In the genomic region with DNA sequence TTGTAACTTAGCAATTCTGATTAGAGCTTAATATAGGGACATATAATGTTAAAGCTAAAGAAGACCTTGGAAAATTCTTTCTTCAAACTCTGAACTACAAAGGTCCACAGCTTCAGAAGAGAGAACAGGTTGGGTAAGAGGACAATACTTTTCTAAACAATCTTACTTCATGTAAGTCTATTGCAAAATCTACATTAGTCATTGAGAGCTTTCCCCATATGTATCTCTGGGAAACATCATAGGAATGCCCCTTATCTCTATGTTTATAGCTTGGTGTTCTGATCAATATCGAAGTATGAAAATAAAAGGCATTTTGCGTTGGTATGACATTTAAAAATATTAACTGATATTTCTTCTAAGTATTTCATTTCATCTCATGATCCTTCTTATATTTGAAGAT, we compare ENCODE assay signal across 27 cellular contexts.
DNase-seq lines count a peak whose midpoint lies in the region; FAIRE-seq and TF ChIP-seq lines count a peak whose summit lies in the region.
"Had no signal": no experiment of that assay in that cellular context is flagged by ENCODE, and none has a peak within 500 bp of the region (broad histone marks: within the 10 kb centered on the region; RNA-seq: fewer than 3 reads in every experiment).

No MANE protein-coding gene starts in this region.

- H3K4me3 Mint-ChIP-seq in endothelial cell (ENCODE audit: unreplicated experiment) = no peak overlapping the region
- H3K4me3 Mint-ChIP-seq: CD14-positive monocyte; CD4-positive, alpha-beta T cell; CD8-positive, alpha-beta memory T cell had no signal

- H3K27me3 ChIP-seq in adipocyte (replicated peaks; ENCODE audit: control insufficient read depth, insufficient read depth, low read length) = no peaks in the 10 kb centered on the region
- H3K27me3 ChIP-seq: BE2C; BLaER1 treated with 17β-estradiol and CSF1 and Interleukin-3, amounts not matched to agents 10 nM and 100 nM had no signal

- no peaks in the 10 kb centered on the region for H3K4me1 Mint-ChIP-seq in endothelial cell (ENCODE audit: unreplicated experiment)
- H3K4me1 Mint-ChIP-seq: CD14-positive monocyte; CD8-positive, alpha-beta memory T cell had no signal

- no peak for TF ChIP-seq CTCF in epithelial cell of esophagus (IDR thresholded peaks at IDR 0.05; ENCODE audit: insufficient read depth, low read depth, low read length, missing control alignments)
- no peak for TF ChIP-seq CTCF in endothelial cell (IDR thresholded peaks at IDR 0.05; ENCODE audit: unreplicated experiment)

- H3K9me3 ChIP-seq in adipocyte (ENCODE audit: control insufficient read depth, low read length) = no peaks in the 10 kb centered on the region
- H3K9me3 ChIP-seq: A549; BE2C; BLaER1 treated with 17β-estradiol and CSF1 and Interleukin-3, amounts not matched to agents 10 nM and 100 nM had no signal

- no peaks in the 10 kb centered on the region for H3K36me3 Mint-ChIP-seq in endothelial cell (ENCODE audit: low read depth, unreplicated experiment)
- H3K36me3 Mint-ChIP-seq: CD14-positive monocyte; CD8-positive, alpha-beta memory T cell had no signal

- H3K9me3 Mint-ChIP-seq in endothelial cell (ENCODE audit: unreplicated experiment) = peaks cover 34% of the 10 kb centered on the region

- H3K4me1 ChIP-seq in adipocyte (ENCODE audit: control insufficient read depth, insufficient read depth, low read length) = no peaks in the 10 kb centered on the region
- H3K4me1 ChIP-seq: A549; BE2C; BLaER1 treated with 17β-estradiol and CSF1 and Interleukin-3, amounts not matched to agents 10 nM and 100 nM had no signal

- no peak for FAIRE-seq in frontal cortex (lab: Jason Lieb, UNC)
- FAIRE-seq: A549, D721Med, GM12878, GM19239, H1 had no signal

- peaks cover 2% of the 10 kb centered on the region for H3K27me3 Mint-ChIP-seq in endothelial cell (ENCODE audit: unreplicated experiment)
- H3K27me3 Mint-ChIP-seq: CD4-positive, alpha-beta T cell; CD8-positive, alpha-beta memory T cell had no signal

- H3K9ac ChIP-seq in adipocyte (ENCODE audit: low read length) = no peak overlapping the region
- H3K9ac ChIP-seq: BLaER1 treated with 17β-estradiol and CSF1 and Interleukin-3, amounts not matched to agents 10 nM and 100 nM; GM23248 had no signal

- H3K36me3 ChIP-seq in adipocyte (ENCODE audit: control insufficient read depth, insufficient read depth, low read length, severe bottlenecking) = no peaks in the 10 kb centered on the region
- H3K36me3 ChIP-seq: BE2C; BLaER1 treated with 17β-estradiol and CSF1 and Interleukin-3, amounts not matched to agents 10 nM and 100 nM had no signal

- H3K4me3 ChIP-seq in adipocyte (ENCODE audit: low read length) (no peak overlapping the region), epithelial cell of esophagus (ENCODE audit: low read length) (no peak overlapping the region)
- H3K4me3 ChIP-seq: A549; BLaER1 treated with 17β-estradiol and CSF1 and Interleukin-3, amounts not matched to agents 10 nM and 100 nM; GM12878; GM23248 had no signal

- DNase-seq in HS-5 (ENCODE audit: low read depth) (peak; percentile 49), adipocyte (ENCODE audit: low read depth) (peak; percentile 1), epithelial cell of esophagus (ENCODE audit: low read depth) (peak; percentile 19), iris pigment epithelial cell (ENCODE audit: low read depth) (peak; percentile 5), ureter (ENCODE audit: low spot score) (no peak), frontal cortex (ENCODE audit: low spot score in 2 of 2) (no peak), endothelial cell (ENCODE audit: low spot score) (no peak)
- DNase-seq: 8988T; ACHN; AML-193; BE2C; CD4-positive, alpha-beta T cell; CD8-positive, alpha-beta memory T cell; DMS 273 treated with DMSO at 0.1 percent for 48 hours; DMS79; EL; GDM1; GM23248; H7; HCEC 1CT had no signal

- no peak overlapping the region for H3K27ac Mint-ChIP-seq in endothelial cell (ENCODE audit: unreplicated experiment)
- H3K27ac Mint-ChIP-seq: CD14-positive monocyte; CD4-positive, alpha-beta T cell; CD8-positive, alpha-beta memory T cell had no signal

Comparison
In these comparisons a context has a peak if more than half of its experiments do, and no peak if none do; other contexts are left out.
1. DNase-seq: peak in HS-5 (single experiment), adipocyte (single experiment), epithelial cell of esophagus (single experiment) and iris pigment epithelial cell (single experiment); none in ureter (single experiment), frontal cortex (0 of 2) and endothelial cell (single experiment).